In the genomic region with DNA sequence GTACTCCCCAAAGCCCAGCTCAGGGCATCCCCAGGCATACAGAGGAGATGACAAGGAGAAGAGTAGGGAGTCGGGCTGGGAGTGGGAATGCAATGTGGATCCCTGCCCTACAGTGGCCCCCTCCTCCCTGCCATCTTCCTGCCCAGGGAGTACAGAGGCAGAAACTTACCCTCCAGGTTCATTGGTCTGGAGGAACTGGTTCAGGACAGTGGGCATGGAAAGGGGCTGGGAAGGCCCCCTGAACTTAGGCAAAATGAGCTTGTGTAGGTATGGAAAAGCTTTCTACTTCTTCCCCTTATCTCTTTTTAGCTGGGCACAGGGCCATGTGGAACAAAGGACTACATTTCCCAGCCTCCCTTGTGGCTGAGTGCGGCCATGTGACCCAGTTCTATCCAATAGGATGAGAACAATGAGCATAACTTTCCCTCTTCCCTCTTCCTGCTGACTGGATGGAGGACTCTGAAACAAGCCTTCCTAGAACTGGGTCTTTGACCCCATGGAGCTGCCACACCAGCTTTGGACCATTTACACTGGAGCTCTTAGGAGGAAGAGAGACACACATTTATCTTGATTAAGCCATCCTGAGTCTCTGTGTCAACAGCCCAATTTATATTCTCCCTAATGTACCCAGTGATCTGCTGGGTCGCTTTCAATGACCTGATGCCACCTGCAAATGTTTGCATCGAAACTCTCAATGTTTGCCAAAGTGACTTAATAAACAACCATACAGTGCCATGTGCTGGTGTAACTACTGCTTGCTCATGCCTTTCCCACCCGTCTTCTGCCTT, we compare ENCODE assay signal across 8 cellular contexts. TPM values are rescaled to one million over a fixed set of nuclear protein-coding genes. Genes with fewer than 3 reads are reported as not detected.
DNase-seq lines count a peak whose midpoint lies in the region; ATAC-seq, FAIRE-seq and TF ChIP-seq lines count a peak whose summit lies in the region.

No MANE protein-coding gene starts in this region.

- H3K9me3 ChIP-seq in left lung (no peaks in the 10 kb centered on the region), thoracic aorta (no peaks in the 10 kb centered on the region)

- no peak for TF ChIP-seq POLR2A in GM12892 (IDR thresholded peaks at IDR 0.05; ENCODE audit: low read depth, low read length)

- ATAC-seq in left lung, result peak; percentile 42
- ATAC-seq in thoracic aorta (ENCODE audit: insufficient number of reproducible peaks, low FRiP score, low read depth), result peak; percentile 46

- TF ChIP-seq CTCF in left lung (IDR thresholded peaks at IDR 0.05) (no peak), thoracic aorta (IDR thresholded peaks at IDR 0.05) (no peak)

- intact Hi-C loops in left lung (cut with DNase I), result no loop called here

- H3K4me3 ChIP-seq in left lung (no peak overlapping the region), thoracic aorta (no peak overlapping the region)

- H3K4me1 ChIP-seq in left lung (peaks cover 0 to 21% of the 10 kb centered on the region in 2 donors), thoracic aorta (ENCODE audit: control insufficient read depth in 1 of 2, low read depth in 2 of 2) (peaks cover under 1 to 24% of the 10 kb centered on the region in 2 donors)

- H3K27ac ChIP-seq in left lung, result no peak overlapping the region
- no peak overlapping the region for H3K27ac ChIP-seq in thoracic aorta

- peak; percentile 91 for FAIRE-seq in GM12892 (lab: Jason Lieb, UNC)

- in situ Hi-C loops in ACHN (cut with HindIII; ENCODE audit: low pct_ligation_motif_present, low pct_unique_long_range_greater_than_20kb, low sequenced_read_pairs), result no loop called here

- H3K36me3 ChIP-seq in left lung (no peaks in the 10 kb centered on the region), thoracic aorta (no peaks in the 10 kb centered on the region)

- H3K27me3 ChIP-seq in left lung, result no peaks in the 10 kb centered on the region
- no peaks in the 10 kb centered on the region for H3K27me3 ChIP-seq in thoracic aorta (replicated peaks; ENCODE audit: insufficient read depth)

- peak; percentile 75 for DNase-seq in ACHN
- no peak for DNase-seq in GM12892 (ENCODE audit: insufficient read length)
- peak; percentile 85 for DNase-seq in MV-4-11 (lab: John Stamatoyannopoulos, UW)
- DNase-seq in SHP77 (lab: John Stamatoyannopoulos, UW), result peak; percentile 34 to 59
- peak; percentile 89 for DNase-seq in cerebellar cortex (ENCODE audit: low spot score)
- peak in 1 of 2 donors; percentile 52 for DNase-seq in left lung
- DNase-seq in thoracic aorta (ENCODE audit: low spot score), result no peak
- no peak for DNase-seq in KG1 (lab: John Stamatoyannopoulos, UW)

RNA-seq across cellular contexts. Expression of gene HMCN2, which starts 25.0 kb away (rescaled TPM):
- polyA plus RNA-seq in GM12892 (2012; ENCODE audit: missing spikeins), result 0.06 TPM
- 1 to 10 TPM; 3.7 to 3.9 TPM for total RNA-seq in left lung
- total RNA-seq in thoracic aorta, result 1 to 10 TPM; 2.4 to 6.3 TPM

Comparison
In these comparisons a context has a peak if more than half of its experiments do, and no peak if none do; other contexts are left out.
1. DNase-seq: peak in ACHN (single experiment), MV-4-11 (single experiment), SHP77 (2 of 2) and cerebellar cortex (single experiment); none in GM12892 (single experiment), thoracic aorta (single experiment) and KG1 (single experiment).